32 cellular contexts compared by ENCODE assay signal in the genomic region with DNA sequence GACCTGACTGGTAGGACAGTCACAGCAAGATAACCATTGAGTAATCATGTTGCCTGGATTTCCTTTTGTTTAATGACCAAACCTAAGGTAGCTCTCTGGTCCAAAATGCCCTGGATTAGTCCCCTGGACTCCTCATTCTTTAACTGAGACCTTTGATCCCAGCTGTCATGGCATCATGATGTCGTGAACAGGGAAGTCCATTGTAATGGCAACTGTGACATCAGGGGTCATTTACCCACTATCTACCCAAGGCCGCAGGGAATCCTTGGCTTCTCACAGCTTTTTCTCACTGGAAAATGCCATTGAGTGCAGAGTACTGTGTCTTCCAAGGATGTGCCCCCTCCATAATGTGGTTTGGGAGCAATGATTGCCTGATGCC. TPM values are rescaled to one million over a fixed set of nuclear protein-coding genes. Genes with fewer than 3 reads are reported as not detected.
"Had no signal": no experiment of that assay in that cellular context is flagged by ENCODE, and none has a peak within 500 bp of the region (broad histone marks: within the 10 kb centered on the region; RNA-seq: fewer than 3 reads in every experiment).

No MANE protein-coding gene starts in this region.

- H3K36me3 ChIP-seq: heart left ventricle, left ventricle myocardium inferior, prostate gland, thyroid gland, upper lobe of left lung, vagina had no signal

- H3K4me3 ChIP-seq: heart left ventricle, left ventricle myocardium inferior, lung, mucosa of descending colon, prostate gland, skin epidermis, thyroid gland, upper lobe of left lung, vagina had no signal

- H3K9me3 ChIP-seq: heart left ventricle, left ventricle myocardium inferior, mucosa of descending colon, prostate gland, thyroid gland, upper lobe of left lung, vagina had no signal

- H3K27ac ChIP-seq: heart left ventricle, left ventricle myocardium inferior, prostate gland, skin epidermis, thyroid gland, upper lobe of left lung, vagina had no signal

- DNase-seq: activated CD4-positive, alpha-beta T cell treated with anti-CD3 and anti-CD28 coated beads for 36 hours; activated CD4-positive, alpha-beta T cell treated with anti-CD3 and anti-CD28 coated beads, Interleukin-2, amount 50 U/mL, for 48 hours; activated CD4-positive, CD25-positive, alpha-beta regulatory T cell; activated CD8-positive, alpha-beta memory T cell treated with anti-CD3 and anti-CD28 coated beads for 24 hours; activated effector memory CD4-positive, alpha-beta T cell treated with Interleukin-2 at 50 U/mL for 16 hours; activated naive CD4-positive, alpha-beta T cell treated with Interleukin-2 at 50 U/mL for 16 hours; anterior cingulate cortex; caudate nucleus; cortex of kidney; foreskin fibroblast; heart left ventricle; hypothalamus; left ventricle myocardium inferior; mucosa of descending colon; retina; stimulated activated CD4-positive, alpha-beta T cell treated with anti-CD3 and anti-CD28 coated beads, Interleukin-12 subunit alpha, Interleukin-12 subunit beta, amount 100 ng/mL, for 4 hours; stimulated activated CD4-positive, alpha-beta T cell treated with anti-CD3 and anti-CD28 coated beads, Interleukin-4, amount 100 ng/mL, for 24 hours; substantia nigra; thyroid gland; upper lobe of left lung had no signal

- H3K27me3 ChIP-seq: thyroid gland, upper lobe of left lung, vagina had no signal

- ATAC-seq: activated CD4-positive, alpha-beta T cell treated with anti-CD3 and anti-CD28 coated beads for 36 hours; heart left ventricle; mucosa of descending colon; sciatic nerve; stimulated activated effector memory CD8-positive, alpha-beta T cell treated with anti-CD3 and anti-CD28 coated beads, Interleukin-12 subunit alpha, Interleukin-12 subunit beta, amount 100 ng/mL, for 72 hours had no signal

- H3K4me1 ChIP-seq: heart left ventricle, left ventricle myocardium inferior, prostate gland, thyroid gland, upper lobe of left lung, vagina had no signal

RNA-seq across cellular contexts. Expression of a gene that starts 29.1 kb away (rescaled TPM):
- total RNA-seq: activated CD4-positive, alpha-beta T cell treated with anti-CD3 and anti-CD28 coated beads for 36 hours; chondrocyte; endothelial cell of umbilical vein; mesenteric fat pad; myocyte; osteoblast; prostate gland; T-helper 1 cell treated with Interleukin-12 subunit alpha and Interleukin-12 subunit beta and Interleukin-4 antibody, amounts not matched to agents 30 ng/mL and 1 ng/mL, for 36 hours had no signal
